Comparison of ENCODE assay signal across 23 cellular contexts in the genomic region with DNA sequence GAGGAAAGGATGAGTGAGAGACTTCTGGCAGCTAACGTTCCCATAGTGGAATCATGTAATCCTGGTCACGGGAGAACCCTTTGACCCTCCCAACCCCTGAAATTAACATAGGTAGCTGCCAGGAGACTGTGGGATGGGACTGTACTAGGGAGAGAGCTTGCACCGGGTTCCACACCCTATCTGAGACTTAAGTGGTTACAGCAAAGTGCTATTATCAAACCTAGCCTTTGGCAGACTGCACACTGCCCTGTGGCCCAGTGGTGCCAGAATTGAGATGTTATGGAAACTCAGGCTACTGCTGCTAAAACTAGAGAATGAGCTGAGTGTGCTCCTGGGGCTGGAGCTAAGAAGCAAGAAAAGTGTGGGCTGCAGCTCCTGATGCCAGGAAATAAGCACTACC.
"Had no signal": no experiment of that assay in that cellular context is flagged by ENCODE, and none has a peak within 500 bp of the region (broad histone marks: within the 10 kb centered on the region; RNA-seq: fewer than 3 reads in every experiment).

No MANE protein-coding gene starts in this region.

- H3K4me3 Mint-ChIP-seq: IgD-negative memory B cell had no signal

- H3K27me3 ChIP-seq: SJSA1 had no signal

- H3K4me1 Mint-ChIP-seq: IgD-negative memory B cell had no signal

- H3K27ac ChIP-seq: HL-60, KMS-11, RWPE1, SJSA1, SK-N-MC had no signal

- DNase-seq: Kasumi-1; MM.1S; NCI-H1092 treated with DMSO at 0.1 percent for 48 hours; NCI-H1436; NCI-H187 treated with DMSO at 0.1 percent for 48 hours; NCI-H2029 treated with DMSO at 0.1 percent for 48 hours; NCI-H2171 treated with DMSO at 0.1 percent for 48 hours; NCI-H345; NCI-H446 treated with DMSO at 0.1 percent for 48 hours; NCI-H510A treated with DMSO at 0.1 percent for 48 hours; NCI-H526; NCI-H774; NK-92 treated with Interleukin-12 subunit alpha and Interleukin-12 subunit beta, amount 100 ng/mL, for 24 hours; PC-3; SIG-M5 had no signal

- ATAC-seq: K562, Panc1, PC-3 had no signal

- H3K27ac Mint-ChIP-seq: IgD-negative memory B cell had no signal

- H3K9me3 ChIP-seq: SJSA1 had no signal

- H3K4me3 ChIP-seq: K562, SJSA1, SK-N-MC had no signal

- H3K36me3 ChIP-seq: SJSA1 had no signal

- H3K27me3 Mint-ChIP-seq: IgD-negative memory B cell had no signal
